Comparison of ENCODE assay signal across 8 cellular contexts in genomic region chr5:109407913-109408312, GRCh38. TPM values are rescaled to one million over a fixed set of nuclear protein-coding genes. Genes with fewer than 3 reads are reported as not detected.
A peak's percentile ranks its signal among the peaks of the same experiment; 100 is the strongest.
DNase-seq lines count a peak whose midpoint lies in the region; ATAC-seq and TF ChIP-seq lines count a peak whose summit lies in the region.

No MANE protein-coding gene starts in this region.

- H3K27ac ChIP-seq in breast epithelium = peak overlapping the region in 1 of 2 donors; percentile 97

- TF ChIP-seq POLR2A in breast epithelium (IDR thresholded peaks at IDR 0.05) = no peak

- no peaks in the 10 kb centered on the region for H3K9me3 ChIP-seq in breast epithelium

- intact Hi-C loops in breast epithelium (cut with DNase I; ENCODE audit: low total_unique reads) = loop anchor here (5.0 to 10.0 kb wide), 2 partner anchors 57 to 526 kb away; no protein-coding TSS in a partner anchor
- intact Hi-C loops in natural killer cell (cut with micrococcal nuclease) = loop anchor here (2.0 to 5.0 kb wide), 3 partner anchors 15 to 1331 kb away; partner anchors contain the start of gene SLC25A46
- intact Hi-C loops in posterior cingulate gyrus (cut with DNase I) = no loop called here

- H3K4me3 ChIP-seq in LNCaP clone FGC (ENCODE audit: low read depth, low read length) (peak overlapping the region; percentile 86), breast epithelium (peak overlapping the region; percentile 72 to 89 (median 83))

- peak overlapping the region; percentile 99 for H3K4me3 Mint-ChIP-seq in natural killer cell

- no peaks in the 10 kb centered on the region for H3K36me3 Mint-ChIP-seq in natural killer cell

- no peaks in the 10 kb centered on the region for H3K27me3 Mint-ChIP-seq in natural killer cell (ENCODE audit: low read depth in 2 of 2)

- no peak for TF ChIP-seq CTCF in LNCaP clone FGC (IDR thresholded peaks at IDR 0.05; ENCODE audit: control insufficient read depth, extremely low read depth, insufficient read depth)
- no peak for TF ChIP-seq CTCF in breast epithelium (IDR thresholded peaks at IDR 0.05)
- no peak for TF ChIP-seq CTCF in natural killer cell (IDR thresholded peaks at IDR 0.05)

- no peaks in the 10 kb centered on the region for H3K36me3 ChIP-seq in breast epithelium

- peak; percentile 38 for DNase-seq in CD1c-positive myeloid dendritic cell (ENCODE audit: extremely low spot score)
- DNase-seq in LNCaP clone FGC (ENCODE audit: low read depth) = no peak
- no peak for DNase-seq in breast epithelium (ENCODE audit: low spot score in 2 of 2)
- DNase-seq in natural killer cell = no peak
- no peak for DNase-seq in posterior cingulate gyrus
- DNase-seq in NCI-H774 (lab: John Stamatoyannopoulos, UW) = no peak
- DNase-seq in activated CD4-positive, CD25-positive, alpha-beta regulatory T cell (lab: John Stamatoyannopoulos, UW) = no peak
- DNase-seq in Ammon's horn (ENCODE audit: low spot score) = no peak

- peak overlapping the region; percentile 99 to 100 for H3K27ac Mint-ChIP-seq in natural killer cell

- peaks cover 0 to 13% of the 10 kb centered on the region in 2 donors for H3K4me1 ChIP-seq in breast epithelium

- no peaks in the 10 kb centered on the region for H3K27me3 ChIP-seq in breast epithelium

- ATAC-seq in natural killer cell = no peak

- peaks cover 53 to 68% of the 10 kb centered on the region in 2 donors for H3K4me1 Mint-ChIP-seq in natural killer cell

- H3K9me3 Mint-ChIP-seq in natural killer cell = no peaks in the 10 kb centered on the region

RNA-seq across cellular contexts. Expression of gene PJA2, which starts 1.9 kb away (rescaled TPM):
- total RNA-seq in breast epithelium = 100 to 1,000 TPM; 103 to 136 (median 117) TPM
- 10 to 100 TPM; 85.6 to 99.8 (median 90.8) TPM for total RNA-seq in natural killer cell
